ENCODE assay signal across 8 cellular contexts in genomic region chr14:40417777-40418401, GRCh38.
DNase-seq lines count a peak whose midpoint lies in the region; ATAC-seq and TF ChIP-seq lines count a peak whose summit lies in the region.

No MANE protein-coding gene starts in this region.

- H2AFZ ChIP-seq in neuron (ENCODE audit: low read depth, low read length) = peak overlapping the region; percentile 46

- no peak overlapping the region for H3K4me3 ChIP-seq in astrocyte of the spinal cord (ENCODE audit: low read depth, low read length)
- no peak overlapping the region for H3K4me3 ChIP-seq in neuron (ENCODE audit: low read length)
- H3K4me3 ChIP-seq in tibial nerve = no peak overlapping the region

- TF ChIP-seq EP300 in tibial nerve (IDR thresholded peaks at IDR 0.05) = no peak

- DNase-seq in NCI-H2081 (lab: John Stamatoyannopoulos, UW) (peak; percentile 22 to 43), NCI-H2081 treated with DMSO at 0.1 percent for 48 hours (lab: John Stamatoyannopoulos, UW) (no peak), NCI-H446 (lab: John Stamatoyannopoulos, UW) (peak; percentile 12 to 61), astrocyte of the spinal cord (ENCODE audit: low read depth, low spot score) (no peak), tibial nerve (ENCODE audit: low spot score in 2 of 2) (no peak)

- WGBS in tibial nerve, 2 donors = 52 to 55% methylated on average over 6 of the region's 6 CpGs

- ATAC-seq in HG02623 (IDR thresholded peaks at IDR 0.05; ENCODE audit: unreplicated experiment) (peak; percentile 69), HG02798 (IDR thresholded peaks at IDR 0.05; ENCODE audit: poor library complexity, unreplicated experiment) (no peak)

- H3K36me3 ChIP-seq in neuron (ENCODE audit: insufficient read depth, low read length) = no peaks in the 10 kb centered on the region
- H3K36me3 ChIP-seq in tibial nerve = no peaks in the 10 kb centered on the region

- in situ Hi-C loops in astrocyte of the spinal cord (cut with HindIII; ENCODE audit: low sequenced_read_pairs) = no loop called here

- H3K9me3 ChIP-seq in neuron (ENCODE audit: low read length) = no peaks in the 10 kb centered on the region
- no peaks in the 10 kb centered on the region for H3K9me3 ChIP-seq in tibial nerve

- TF ChIP-seq CTCF in astrocyte of the spinal cord (IDR thresholded peaks at IDR 0.05; ENCODE audit: low read depth, low read length) (peak; percentile 36), tibial nerve (IDR thresholded peaks at IDR 0.05) (peak in 2 of 5 experiments; percentile 30 to 35)

- no peak for TF ChIP-seq POLR2A in tibial nerve (IDR thresholded peaks at IDR 0.05)

- H3K27ac ChIP-seq in tibial nerve = no peak overlapping the region

- no peaks in the 10 kb centered on the region for H3K4me1 ChIP-seq in neuron (ENCODE audit: insufficient read depth, low read length)
- H3K4me1 ChIP-seq in tibial nerve = no peaks in the 10 kb centered on the region

- H3K27me3 ChIP-seq in neuron (ENCODE audit: insufficient read depth, low read length) = no peaks in the 10 kb centered on the region
- no peaks in the 10 kb centered on the region for H3K27me3 ChIP-seq in tibial nerve

Comparison
In these comparisons a context has a peak if more than half of its experiments do, and no peak if none do; other contexts are left out.
1. DNase-seq: peak in NCI-H2081 (2 of 2) and NCI-H446 (2 of 2); none in NCI-H2081 treated with DMSO at 0.1 percent for 48 hours (single experiment), astrocyte of the spinal cord (single experiment) and tibial nerve (0 of 2).